In the genomic region with DNA sequence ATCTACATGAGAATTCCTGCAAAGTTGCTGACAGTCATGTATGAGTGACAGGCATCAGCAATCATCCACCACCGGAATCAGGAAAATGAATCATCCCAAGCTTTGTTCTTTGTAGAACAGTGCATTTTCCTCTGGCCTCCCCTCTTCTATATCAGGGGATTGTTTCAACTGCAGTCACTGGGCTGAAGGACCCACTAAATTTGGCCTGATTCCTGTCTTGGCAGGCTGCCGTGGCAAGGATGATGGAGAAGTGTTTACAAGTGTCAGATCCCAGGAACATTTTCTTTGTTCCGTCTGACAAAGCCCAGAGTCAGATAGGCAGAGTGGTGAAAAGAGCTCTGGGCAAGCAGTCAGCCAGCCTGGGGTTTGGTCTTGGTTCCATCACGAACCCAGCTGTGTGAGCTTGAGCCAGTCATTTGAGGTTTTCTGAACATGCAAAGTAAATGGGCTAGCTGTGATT, we compare ENCODE assay signal across 12 cellular contexts.
DNase-seq lines count a peak whose midpoint lies in the region; ATAC-seq and TF ChIP-seq lines count a peak whose summit lies in the region.
"Had no signal": no experiment of that assay in that cellular context is flagged by ENCODE, and none has a peak within 500 bp of the region (broad histone marks: within the 10 kb centered on the region; RNA-seq: fewer than 3 reads in every experiment).

No MANE protein-coding gene starts in this region.

- WGBS in gastroesophageal sphincter (ENCODE audit: low coverage in 1 of 2), 2 donors, result 15 to 22% methylated on average over 1 to 4 of the region's 4 CpGs
- WGBS in right lobe of liver (ENCODE audit: insufficient coverage, low coverage, low lambda C conversion rate, missing lambda C conversion rate), result 23% methylated on average over 3 of the region's 4 CpGs

- TF ChIP-seq EP300 in gastroesophageal sphincter (IDR thresholded peaks at IDR 0.05), result no peak

- H3K27me3 Mint-ChIP-seq in GM23338 (ENCODE audit: insufficient read depth, low read depth, poor library complexity), result no peaks in the 10 kb centered on the region

- H3K9me2 ChIP-seq in GM23338 (ENCODE audit: insufficient read depth), result no peaks in the 10 kb centered on the region

- TF ChIP-seq CTCF in GM23338 (conservative IDR thresholded peaks at IDR 0.05; ENCODE audit: low read depth in 2 of 2) (no peak), Panc1 (IDR thresholded peaks at IDR 0.05) (no peak), gastroesophageal sphincter (IDR thresholded peaks at IDR 0.05) (no peak), right lobe of liver (IDR thresholded peaks at IDR 0.05) (no peak)

- H3K27ac ChIP-seq in GM23338 (ENCODE audit: low read depth) (no peak overlapping the region), Panc1 (ENCODE audit: low read length) (peak overlapping the region; percentile 55), gastroesophageal sphincter (peak overlapping the region in 3 of 4 donors; percentile 21 to 51 (median 46)), right lobe of liver (no peak overlapping the region)

- TF ChIP-seq POLR2A in gastroesophageal sphincter (IDR thresholded peaks at IDR 0.05), result no peak
- no peak for TF ChIP-seq POLR2A in right lobe of liver (IDR thresholded peaks at IDR 0.05)

- H3K4me1 Mint-ChIP-seq in GM23338, result peaks cover 10% of the 10 kb centered on the region
- H3K4me1 Mint-ChIP-seq: memory B cell, T-cell had no signal

- DNase-seq in GM23338 (ENCODE audit: low spot score) (no peak), Panc1 (ENCODE audit: low read depth, low spot score) (no peak), putamen (ENCODE audit: low spot score) (peak; percentile 42), right lobe of liver (no peak), OCI-M2 (lab: John Stamatoyannopoulos, UW; ENCODE audit: unreplicated experiment) (no peak)
- DNase-seq: DND-41, MV-4-11, T-cell had no signal

- H3K4me3 Mint-ChIP-seq in GM23338, result no peak overlapping the region
- H3K4me3 Mint-ChIP-seq: memory B cell, T-cell had no signal

- no peaks in the 10 kb centered on the region for H4K20me1 ChIP-seq in GM23338 (replicated peaks; ENCODE audit: insufficient read depth)

- no peak overlapping the region for H3K27ac Mint-ChIP-seq in GM23338
- H3K27ac Mint-ChIP-seq: memory B cell, T-cell had no signal

- CTCF ChIA-PET in Panc1 (lab: Charles Lee), result no interaction called here

- H2AFZ ChIP-seq in GM23338, result peak overlapping the region; percentile 16; the same call in 1 of the 2 replicates

- in situ Hi-C loops in Panc1 (cut with HindIII; ENCODE audit: low pct_unique_long_range_greater_than_20kb, low sequenced_read_pairs), result no loop called here

- H3K36me3 ChIP-seq in GM23338 (ENCODE audit: insufficient read depth) (no peaks in the 10 kb centered on the region), Panc1 (ENCODE audit: control insufficient read depth, insufficient read depth, low read length) (no peaks in the 10 kb centered on the region), gastroesophageal sphincter (no peaks in the 10 kb centered on the region), right lobe of liver (no peaks in the 10 kb centered on the region)

- no peak overlapping the region for H3K4me2 ChIP-seq in GM23338

- intact Hi-C loops in Panc1 (cut with micrococcal nuclease; ENCODE audit: unreplicated experiment) (loop anchor here (10.0 kb wide), 1 partner anchor 112 kb away; no protein-coding TSS in a partner anchor), right lobe of liver (cut with DNase I) (loop anchor here in 1 of 2 donors (10.0 kb wide), 1 partner anchor 272 kb away; no protein-coding TSS in a partner anchor)

- H3K9me3 Mint-ChIP-seq in GM23338, result no peaks in the 10 kb centered on the region
- H3K9me3 Mint-ChIP-seq: memory B cell, T-cell had no signal

- no TSS peak for BruUV-seq in Panc1 (replicated peaks; lab: Mats Ljungman, UMichigan)

- H3F3A ChIP-seq in GM23338 (replicated peaks; ENCODE audit: low read depth), result no peaks in the 10 kb centered on the region

- H3K4me1 ChIP-seq in GM23338 (ENCODE audit: insufficient read depth) (peaks cover 2% of the 10 kb centered on the region; the same call in 1 of the 2 replicates), Panc1 (ENCODE audit: control insufficient read depth, insufficient read depth, low read length) (peaks cover 11% of the 10 kb centered on the region; the same call in 1 of the 2 replicates), gastroesophageal sphincter (peaks cover 13 to 54% (median 15%) of the 10 kb centered on the region in 3 donors), right lobe of liver (peaks cover 0 to 6% (median 0%) of the 10 kb centered on the region in 4 donors)

- no peak for ATAC-seq in GM23338
- peak; percentile 71 for ATAC-seq in Panc1
- no peak for ATAC-seq in gastroesophageal sphincter
- ATAC-seq in right lobe of liver, result no peak
- no peak for ATAC-seq in HG03025 (IDR thresholded peaks at IDR 0.05; ENCODE audit: low FRiP score, unreplicated experiment)
- ATAC-seq in GM19324 (IDR thresholded peaks at IDR 0.05; ENCODE audit: low FRiP score, unreplicated experiment), result no peak
- ATAC-seq: T-cell had no signal

- H3K9me3 ChIP-seq in Panc1 (ENCODE audit: control insufficient read depth, insufficient read depth, low read depth, low read length) (no peaks in the 10 kb centered on the region), gastroesophageal sphincter (no peaks in the 10 kb centered on the region), right lobe of liver (no peaks in the 10 kb centered on the region)

- no peak overlapping the region for H3K4me3 ChIP-seq in GM23338
- no peak overlapping the region for H3K4me3 ChIP-seq in Panc1 (ENCODE audit: low read depth in 2 of 2, low read length in 2 of 2)
- H3K4me3 ChIP-seq in gastroesophageal sphincter, result no peak overlapping the region
- no peak overlapping the region for H3K4me3 ChIP-seq in right lobe of liver

- POLR2A ChIA-PET in Panc1 (lab: Charles Lee), result interaction anchor here (0.7 to 0.8 kb wide), 2 partner anchors 19 to 175 kb away, joined by 3 read pairs; no protein-coding TSS in a partner anchor

- no peaks in the 10 kb centered on the region for H3K36me3 Mint-ChIP-seq in GM23338 (ENCODE audit: low read depth)
- H3K36me3 Mint-ChIP-seq: memory B cell, T-cell had no signal

- H3K27me3 ChIP-seq in GM23338 (ENCODE audit: insufficient read depth), result no peaks in the 10 kb centered on the region
- no peaks in the 10 kb centered on the region for H3K27me3 ChIP-seq in Panc1 (ENCODE audit: control insufficient read depth, insufficient read depth, low read length)
- H3K27me3 ChIP-seq in gastroesophageal sphincter, result no peaks in the 10 kb centered on the region
- no peaks in the 10 kb centered on the region for H3K27me3 ChIP-seq in right lobe of liver

- no peaks in the 10 kb centered on the region for H3K79me2 ChIP-seq in GM23338 (replicated peaks; ENCODE audit: insufficient read depth)

TF ChIP-seq in GM23338, 12 proteins besides CTCF, POLR2A, EP300 and RAD21 (continues in another document):
- TF ChIP-seq ZNF331 (CRISPR knock-in tag; IDR thresholded peaks at IDR 0.05; ENCODE audit: low read depth), result no peak
- no peak for TF ChIP-seq POLR2AphosphoS5 (IDR thresholded peaks at IDR 0.05; ENCODE audit: low read depth)
- no peak for TF ChIP-seq NANOG (IDR thresholded peaks at IDR 0.05; ENCODE audit: borderline replicate concordance)
- TF ChIP-seq, protein P1, sequence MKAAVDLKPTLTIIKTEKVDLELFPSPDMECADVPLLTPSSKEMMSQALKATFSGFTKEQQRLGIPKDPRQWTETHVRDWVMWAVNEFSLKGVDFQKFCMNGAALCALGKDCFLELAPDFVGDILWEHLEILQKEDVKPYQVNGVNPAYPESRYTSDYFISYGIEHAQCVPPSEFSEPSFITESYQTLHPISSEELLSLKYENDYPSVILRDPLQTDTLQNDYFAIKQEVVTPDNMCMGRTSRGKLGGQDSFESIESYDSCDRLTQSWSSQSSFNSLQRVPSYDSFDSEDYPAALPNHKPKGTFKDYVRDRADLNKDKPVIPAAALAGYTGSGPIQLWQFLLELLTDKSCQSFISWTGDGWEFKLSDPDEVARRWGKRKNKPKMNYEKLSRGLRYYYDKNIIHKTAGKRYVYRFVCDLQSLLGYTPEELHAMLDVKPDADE (IDR thresholded peaks at IDR 0.05), result no peak

Comparison
In these comparisons a context has a peak if more than half of its experiments do, and no peak if none do; other contexts are left out.
1. H3K27ac ChIP-seq: peak in Panc1 (single experiment) and gastroesophageal sphincter (3 of 4); none in GM23338 (single experiment) and right lobe of liver (0 of 3).